ENCODE assay signal across 8 cellular contexts in genomic region chrX:44542567-44543325, GRCh38.
DNase-seq lines count a peak whose midpoint lies in the region; ATAC-seq and TF ChIP-seq lines count a peak whose summit lies in the region.

Gene FUNDC1, minus strand, starts transcription at chrX:44542859. Its CDS starts 27 bp downstream, at chrX:44542832.

- peak; percentile 92 for DNase-seq in Ammon's horn (ENCODE audit: low spot score)
- peak; percentile 90 for DNase-seq in NCI-H510A treated with DMSO at 0.1 percent for 48 hours (lab: John Stamatoyannopoulos, UW)
- DNase-seq in activated CD4-positive, alpha-beta T cell treated with anti-CD3 and anti-CD28 coated beads for 4 hours, result peak; percentile 86 to 96
- peak; percentile 97 for DNase-seq in kidney tubule cell (ENCODE audit: low spot score)
- peak; percentile 78 to 86 (median 80) for DNase-seq in stimulated activated CD4-positive, alpha-beta T cell treated with anti-CD3 and anti-CD28 coated beads, Interleukin-1b, Interleukin-23, amount 100 ng/mL, for 24 hours (ENCODE audit: low read depth in 4 of 4, low spot score in 1 of 4)

- ATAC-seq in HG03432 (IDR thresholded peaks at IDR 0.05; ENCODE audit: unreplicated experiment), result peak; percentile 99

- peak; percentile 33 for TF ChIP-seq POLR2A in GM19099 (IDR thresholded peaks at IDR 0.05; ENCODE audit: extremely low read depth, insufficient read length, low read depth)

- peak within 1 kb of the TSS; percentile 25 for H3K27ac ChIP-seq in cingulate gyrus (ENCODE audit: low read depth, low read length)

Comparison
In these comparisons a context has a peak if more than half of its experiments do, and no peak if none do; other contexts are left out.
1. Peak in every context shown above with its lines: DNase-seq, ATAC-seq and H3K27ac ChIP-seq.